Comparison of ENCODE assay signal across 1 cellular context in the genomic region with DNA sequence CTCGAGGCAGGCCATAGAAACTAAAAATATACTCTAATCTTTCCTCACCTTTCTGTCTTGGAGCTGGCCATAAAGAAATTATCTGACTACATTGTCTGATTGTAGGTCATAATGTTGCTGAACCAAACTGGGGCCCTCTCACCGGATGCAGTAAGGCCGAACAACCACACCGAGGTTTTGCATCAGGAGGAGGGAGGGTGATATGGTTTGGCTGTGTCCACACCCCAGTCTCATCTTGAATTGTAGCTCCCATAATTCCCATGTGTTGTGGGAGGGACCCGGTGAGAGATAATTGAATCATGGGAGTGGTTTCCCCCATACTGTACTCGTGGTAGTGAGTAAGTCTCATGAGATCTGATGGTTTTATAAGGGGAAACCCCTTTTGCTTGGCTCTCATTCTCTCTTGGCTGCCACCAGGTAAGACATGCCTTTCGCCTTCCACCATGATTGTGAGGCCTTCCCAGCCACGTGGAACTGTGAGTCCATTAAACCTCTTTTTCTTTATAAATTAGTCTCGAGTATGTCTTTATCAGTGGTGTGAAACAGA. TPM values are rescaled to one million over a fixed set of nuclear protein-coding genes. Genes with fewer than 3 reads are reported as not detected.
"Had no signal": no experiment of that assay in that cellular context is flagged by ENCODE, and none has a peak within 500 bp of the region (broad histone marks: within the 10 kb centered on the region; RNA-seq: fewer than 3 reads in every experiment).

No MANE protein-coding gene starts in this region.

RNA-seq across cellular contexts. Expression of gene FAM184A, which starts 19.4 kb away (rescaled TPM):
- total RNA-seq: SJSA1 had no signal
